ENCODE assay signal across 8 cellular contexts in genomic region chr2:219387284-219388126, GRCh38. TPM values are rescaled to one million over a fixed set of nuclear protein-coding genes. Genes with fewer than 3 reads are reported as not detected.
DNase-seq lines count a peak whose midpoint lies in the region; ATAC-seq and TF ChIP-seq lines count a peak whose summit lies in the region.

TSS of gene DNPEP (minus strand) at chr2:219387912. CDS start at chr2:219387794, 118 bp downstream.

- H3K4me1 ChIP-seq in SJCRH30 (peaks cover 5% of the 10 kb centered on the region; the same call in 1 of the 2 replicates), foreskin keratinocyte (no peaks in the 10 kb centered on the region), neuronal stem cell (ENCODE audit: control insufficient read depth in 2 of 2, insufficient read depth in 1 of 2, low read depth in 1 of 2, low read length in 2 of 2) (peaks cover 5 to 8% of the 10 kb centered on the region in 2 donors)

- peak within 1 kb of the TSS; percentile 77 for H3K4me2 ChIP-seq in neuronal stem cell (ENCODE audit: insufficient read depth, low read length, poor library complexity, severe bottlenecking)

- no peak within 1 kb of the TSS for H3K4ac ChIP-seq in neuronal stem cell (ENCODE audit: low read length)

- H2BK120ac ChIP-seq in neuronal stem cell (ENCODE audit: low read depth, low read length), result no peak within 1 kb of the TSS

- no peaks in the 10 kb centered on the region for H3K79me1 ChIP-seq in neuronal stem cell (ENCODE audit: low read depth, low read length)

- WGBS in neuronal stem cell (ENCODE audit: extremely low coverage in 2 of 2, insufficient read length in 2 of 2, insufficient replicate concordance in 1 of 2), 2 donors, result no CpG with 5 or more reads among the region's 79 CpGs

- H3K18ac ChIP-seq in neuronal stem cell (ENCODE audit: low read length), result peak within 1 kb of the TSS; percentile 92

- peak within 1 kb of the TSS; percentile 18 for H2BK15ac ChIP-seq in neuronal stem cell (ENCODE audit: low read length)

- H3K27ac ChIP-seq in SJCRH30 (peak within 1 kb of the TSS; percentile 64), foreskin keratinocyte (peak within 1 kb of the TSS; percentile 88), neuronal stem cell (replicated peaks; ENCODE audit: low read length) (peak within 1 kb of the TSS; percentile 30)

- H3K36me3 ChIP-seq in SJCRH30, result peaks cover 5% of the 10 kb centered on the region; the same call in 1 of the 2 replicates
- H3K36me3 ChIP-seq in neuronal stem cell (replicated peaks in 1 of 2; ENCODE audit: control insufficient read depth in 2 of 2, insufficient read depth in 2 of 2, low read length in 2 of 2), result peaks cover 14 to 38% of the 10 kb centered on the region in 2 donors

- no peaks in the 10 kb centered on the region for H3K27me3 ChIP-seq in SJCRH30
- H3K27me3 ChIP-seq in foreskin keratinocyte, result no peaks in the 10 kb centered on the region
- H3K27me3 ChIP-seq in neuronal stem cell (ENCODE audit: control insufficient read depth in 3 of 3, insufficient read depth in 3 of 3, low read depth in 1 of 3, low read length in 3 of 3), result no peaks in the 10 kb centered on the region

- no peak within 1 kb of the TSS for H2AK5ac ChIP-seq in neuronal stem cell (ENCODE audit: low read depth, low read length)

- H4K91ac ChIP-seq in neuronal stem cell (ENCODE audit: low read depth, low read length, poor library complexity), result no peak within 1 kb of the TSS

- H3K9ac ChIP-seq in neuronal stem cell (ENCODE audit: low read depth, low read length, poor library complexity), result peak within 1 kb of the TSS; percentile 84

- TF ChIP-seq CTCF in foreskin keratinocyte (conservative IDR thresholded peaks at IDR 0.05) (no peak), subcutaneous adipose tissue (IDR thresholded peaks at IDR 0.05; ENCODE audit: low read depth) (no peak)

- ATAC-seq in GM21723 (IDR thresholded peaks at IDR 0.05; ENCODE audit: unreplicated experiment), result peak; percentile 68
- peak; percentile 74 for ATAC-seq in foreskin keratinocyte

- peak; percentile 92 for DNase-seq in ELR (ENCODE audit: low read depth)
- DNase-seq in Jurkat, Clone E6-1 (ENCODE audit: low read depth, low spot score), result peak; percentile 72
- peak; percentile 88 to 91 for DNase-seq in SJCRH30
- peak; percentile 91 for DNase-seq in activated naive CD4-positive, alpha-beta T cell treated with Interleukin-2 at 50 U/mL for 16 hours
- DNase-seq in foreskin keratinocyte, result peak; percentile 64 to 76
- peak; percentile 89 for DNase-seq in neuronal stem cell (ENCODE audit: low spot score)

- H2BK12ac ChIP-seq in neuronal stem cell (ENCODE audit: low read length), result no peak within 1 kb of the TSS

- H3K4me3 ChIP-seq in Jurkat, Clone E6-1 (ENCODE audit: low read length), result peak within 1 kb of the TSS; percentile 80
- H3K4me3 ChIP-seq in SJCRH30 (peak within 1 kb of the TSS; percentile 85), neuronal stem cell (ENCODE audit: low read length in 2 of 2) (peak within 1 kb of the TSS; percentile 88 to 91)

- peak within 1 kb of the TSS; percentile 97 for H2AFZ ChIP-seq in neuronal stem cell (ENCODE audit: low read length)

- peak within 1 kb of the TSS; percentile 45 for H3K23ac ChIP-seq in neuronal stem cell (ENCODE audit: low read depth, low read length, poor library complexity)

- no peak within 1 kb of the TSS for H2BK5ac ChIP-seq in neuronal stem cell (ENCODE audit: low read length)

- H4K8ac ChIP-seq in neuronal stem cell (ENCODE audit: low read depth, low read length), result no peak within 1 kb of the TSS

- H3K14ac ChIP-seq in neuronal stem cell (ENCODE audit: low read length), result no peak within 1 kb of the TSS

- H3K9me3 ChIP-seq in SJCRH30 (replicated peaks) (no peaks in the 10 kb centered on the region), neuronal stem cell (replicated peaks in 1 of 2; ENCODE audit: control insufficient read depth in 2 of 2, insufficient read depth in 1 of 2, low read depth in 1 of 2, low read length in 2 of 2) (no peaks in the 10 kb centered on the region)

RNA-seq across cellular contexts. Expression of gene DNPEP, which starts in this region (rescaled TPM):
- 95.4 TPM for polyA plus RNA-seq in Jurkat, Clone E6-1 (2012; ENCODE audit: insufficient read depth, insufficient read length)
- 29.5 and 33.1 TPM in 2 replicates for total RNA-seq in SJCRH30 (2014; rRNA removed; shearing (Covaris generic))
- 59.9 and 64.0 TPM in 2 replicates for total RNA-seq in foreskin keratinocyte
- polyA plus RNA-seq in foreskin keratinocyte, result 55.2 and 59.0 TPM in 2 replicates
- polyA plus RNA-seq in neuronal stem cell (2013, experiment 1 of 2), result 35.4 TPM
- 35.1 TPM for polyA plus RNA-seq in neuronal stem cell (2013, experiment 2 of 2)
- 10 to 100 TPM; 45.0 to 98.5 (median 54.1) TPM for total RNA-seq in subcutaneous adipose tissue

Comparison
In these comparisons a context has a peak if more than half of its experiments do, and no peak if none do; other contexts are left out.
1. Peak in every context shown above with its lines: DNase-seq, ATAC-seq, H3K4me3 ChIP-seq and H3K27ac ChIP-seq.
2. H3K27ac ChIP-seq: peak in every context shown above with its lines; median percentile 88 in foreskin keratinocyte; 64 in SJCRH30; 30 in neuronal stem cell.